8 cellular contexts compared by ENCODE assay signal in genomic region chr12:107092669-107093546, GRCh38. TPM values are rescaled to one million over a fixed set of nuclear protein-coding genes. Genes with fewer than 3 reads are reported as not detected.
DNase-seq lines count a peak whose midpoint lies in the region; ATAC-seq and TF ChIP-seq lines count a peak whose summit lies in the region.

No MANE protein-coding gene starts in this region.

- H3K4me3 Mint-ChIP-seq in osteocyte (ENCODE audit: unreplicated experiment) = no peak overlapping the region

- H3K27ac Mint-ChIP-seq in osteocyte (ENCODE audit: unreplicated experiment) = no peak overlapping the region

- WGBS in thyroid gland, 2 donors = 1% methylated on average over 52 to 59 of the region's 83 CpGs

- no peaks in the 10 kb centered on the region for H3K9me3 Mint-ChIP-seq in osteocyte (ENCODE audit: unreplicated experiment)

- peak; percentile 94 to 97 for TF ChIP-seq POLR2A in thyroid gland (IDR thresholded peaks at IDR 0.05)

- no peaks in the 10 kb centered on the region for H3K27me3 Mint-ChIP-seq in osteocyte (ENCODE audit: unreplicated experiment)

- DNase-seq in NCI-H1092 treated with DMSO at 0.1 percent for 48 hours (lab: John Stamatoyannopoulos, UW) (peak; percentile 8), NCI-H1092 (lab: John Stamatoyannopoulos, UW) (no peak), NCI-H510A (lab: John Stamatoyannopoulos, UW) (peak; percentile 26), globus pallidus (ENCODE audit: low spot score) (peak; percentile 20), osteocyte (ENCODE audit: extremely low spot score, unreplicated experiment) (peak; percentile 87), thyroid gland (peak; percentile 38 to 41)
- DNase-seq in activated T-helper 1 cell treated with anti-CD3 and anti-CD28 coated beads, Interleukin-2, amount 50 U/mL, for 16 hours (ENCODE audit: low read depth in 1 of 2, low spot score in 1 of 2) = peak; percentile 30 to 63

- H3K4me1 Mint-ChIP-seq in osteocyte (ENCODE audit: unreplicated experiment) = peaks cover 10% of the 10 kb centered on the region

- peaks cover 6 to 15% of the 10 kb centered on the region in 2 donors for H3K4me1 ChIP-seq in thyroid gland

- H3K4me3 ChIP-seq in thyroid gland (replicated peaks in 1 of 3) = peak overlapping the region; percentile 18 to 97 (median 96)

- peaks cover 3% of the 10 kb centered on the region for H3K36me3 Mint-ChIP-seq in osteocyte (ENCODE audit: unreplicated experiment)

- no peaks in the 10 kb centered on the region for H3K9me3 ChIP-seq in thyroid gland

- peak; percentile 34 for ATAC-seq in HG02852 (IDR thresholded peaks at IDR 0.05; ENCODE audit: unreplicated experiment)

- no peaks in the 10 kb centered on the region for H3K36me3 ChIP-seq in thyroid gland

- H3K27me3 ChIP-seq in thyroid gland = no peaks in the 10 kb centered on the region

- intact Hi-C loops in thyroid gland (cut with DNase I) = no loop called here

- H3K27ac ChIP-seq in thyroid gland = peak overlapping the region; percentile 87 to 99 (median 98)

- TF ChIP-seq CTCF in osteocyte (IDR thresholded peaks at IDR 0.05) = no peak
- TF ChIP-seq CTCF in thyroid gland (IDR thresholded peaks at IDR 0.05) = no peak

RNA-seq across cellular contexts. Expression of gene CRY1, which starts 0.4 kb away (rescaled TPM):
- total RNA-seq in osteocyte = 20.6 and 25.7 TPM in 2 replicates
- total RNA-seq in thyroid gland = 10 to 100 TPM; 53.3 to 68.8 (median 61.7) TPM
